Comparison of ENCODE assay signal across 9 cellular contexts in the genomic region with DNA sequence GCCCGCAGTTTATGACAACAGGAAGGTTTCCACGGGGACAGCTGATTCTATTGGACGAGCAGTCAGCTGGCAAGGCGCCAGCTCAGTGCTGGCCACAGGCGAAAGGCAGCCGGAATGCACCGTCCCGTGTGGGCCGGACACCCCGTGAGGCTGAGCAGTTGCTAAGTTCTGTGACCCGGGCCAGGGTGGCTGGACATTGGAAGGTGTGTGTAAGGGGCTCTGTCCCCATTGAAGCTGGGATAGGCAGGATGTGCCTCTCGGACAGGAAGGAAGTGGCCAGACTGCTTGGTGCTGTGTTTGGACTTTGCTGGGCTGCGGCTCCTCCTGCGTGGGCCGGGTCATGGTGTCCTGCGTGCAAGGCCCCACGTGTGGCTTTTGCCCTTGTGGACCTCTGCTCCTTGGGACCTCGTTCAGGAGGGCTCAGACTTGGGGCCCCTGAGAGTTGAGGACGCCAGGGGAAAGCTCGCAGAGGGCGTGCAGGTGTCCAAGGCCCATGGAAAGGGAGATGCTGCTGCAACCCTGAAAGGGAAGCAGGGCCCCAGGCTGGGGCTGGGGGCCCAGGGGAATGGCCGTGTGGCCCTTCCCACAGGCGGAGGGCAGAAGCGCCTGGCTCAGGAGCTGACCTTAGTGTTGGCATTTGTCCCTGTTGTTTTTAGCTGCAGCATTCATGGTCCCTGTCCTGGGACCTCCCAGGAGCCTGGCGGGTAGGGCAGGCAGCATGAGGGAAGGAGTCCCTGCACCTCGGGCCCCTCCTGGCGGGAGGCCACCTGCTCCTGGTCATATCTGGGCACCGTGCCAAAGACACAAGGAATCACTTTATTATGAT. TPM values are rescaled to one million over a fixed set of nuclear protein-coding genes. Genes with fewer than 3 reads are reported as not detected.
DNase-seq lines count a peak whose midpoint lies in the region; ATAC-seq, FAIRE-seq and TF ChIP-seq lines count a peak whose summit lies in the region.
"Had no signal": no experiment of that assay in that cellular context is flagged by ENCODE, and none has a peak within 500 bp of the region (broad histone marks: within the 10 kb centered on the region; RNA-seq: fewer than 3 reads in every experiment).

No MANE protein-coding gene starts in this region.

- POLR2A ChIA-PET in MCF 10A (lab: Yijun Ruan, JAX) = interaction anchor here (0.6 to 4.7 kb wide), 8 partner anchors 9 to 53 kb away, joined by 3 to 34 read pairs (median 6); partner anchors contain the start of gene BAIAP2

- H3K27me3 Mint-ChIP-seq in MCF 10A (ENCODE audit: insufficient read depth, unreplicated experiment) = no peaks in the 10 kb centered on the region
- H3K27me3 Mint-ChIP-seq: central memory CD8-positive, alpha-beta T cell had no signal

- no peaks in the 10 kb centered on the region for H3K27me3 ChIP-seq in thoracic aorta (replicated peaks; ENCODE audit: insufficient read depth)

- ATAC-seq in thoracic aorta (ENCODE audit: insufficient number of reproducible peaks, low FRiP score, low read depth) (no peak), HG02642 (IDR thresholded peaks at IDR 0.05; ENCODE audit: poor library complexity, unreplicated experiment) (no peak), HG03196 (IDR thresholded peaks at IDR 0.05; ENCODE audit: unreplicated experiment) (no peak)

- peak overlapping the region; percentile 16 for H3K4me3 ChIP-seq in thoracic aorta

- peaks cover 53% of the 10 kb centered on the region for H3K4me1 Mint-ChIP-seq in MCF 10A (ENCODE audit: insufficient read depth, unreplicated experiment)

- H3K27ac ChIP-seq in thoracic aorta = peak overlapping the region in 1 of 2 donors; percentile 50

- BruUV-seq in MCF 10A (replicated peaks; lab: Mats Ljungman, UMichigan) = no TSS peak

- peak; percentile 45 for DNase-seq in NCI-H1092 (lab: John Stamatoyannopoulos, UW)
- peak; percentile 80 for DNase-seq in MCF 10A (ENCODE audit: unreplicated experiment)
- DNase-seq in left kidney (ENCODE audit: low read depth, low spot score) = peak; percentile 94
- no peak for DNase-seq in thoracic aorta (ENCODE audit: low spot score)
- DNase-seq in activated naive CD4-positive, alpha-beta T cell treated with Interleukin-2 at 50 U/mL for 16 hours = no peak
- no peak for DNase-seq in GM12892 (ENCODE audit: insufficient read length)

- intact Hi-C loops in MCF 10A (cut with micrococcal nuclease) = loop anchor here (1.0 kb wide), 1 partner anchor 12 kb away; no protein-coding TSS in a partner anchor

- peak overlapping the region; percentile 66 for H3K4me3 Mint-ChIP-seq in MCF 10A (ENCODE audit: unreplicated experiment)
- H3K4me3 Mint-ChIP-seq: central memory CD8-positive, alpha-beta T cell had no signal

- CTCF ChIA-PET in MCF 10A (lab: Yijun Ruan, JAX) = interaction anchor here (1.0 to 2.6 kb wide), 3 partner anchors 21 to 52 kb away, joined by 3 to 11 read pairs (median 10); no protein-coding TSS in a partner anchor

- H3K9me3 ChIP-seq in thoracic aorta = no peaks in the 10 kb centered on the region

- no peak for TF ChIP-seq CTCF in MCF 10A (IDR thresholded peaks at IDR 0.05; ENCODE audit: unreplicated experiment)
- no peak for TF ChIP-seq CTCF in thoracic aorta (IDR thresholded peaks at IDR 0.05)

- H3K27ac Mint-ChIP-seq in MCF 10A (ENCODE audit: low read depth, unreplicated experiment) = peak overlapping the region; percentile 69

- H3K4me1 ChIP-seq in thoracic aorta (ENCODE audit: control insufficient read depth in 1 of 2, low read depth in 2 of 2) = peaks cover 7 to 25% of the 10 kb centered on the region in 2 donors

- H3K36me3 Mint-ChIP-seq in MCF 10A (ENCODE audit: insufficient read depth, unreplicated experiment) = peaks cover 15% of the 10 kb centered on the region

- no peaks in the 10 kb centered on the region for H3K36me3 ChIP-seq in thoracic aorta

- FAIRE-seq in GM12892 (lab: Jason Lieb, UNC) = no peak

- H3K9me3 Mint-ChIP-seq in MCF 10A (ENCODE audit: unreplicated experiment) = no peaks in the 10 kb centered on the region
- H3K9me3 Mint-ChIP-seq: central memory CD8-positive, alpha-beta T cell had no signal

- no peak for TF ChIP-seq POLR2A in GM12892 (IDR thresholded peaks at IDR 0.05; ENCODE audit: low read depth, low read length)

RNA-seq across cellular contexts. Expression of gene BAIAP2, which starts 10.0 kb away (rescaled TPM):
- total RNA-seq in MCF 10A (2022) = 46.4 and 67.0 TPM in 2 replicates
- 10 to 100 TPM in 1 of 2 donors, 1 to 10 TPM in 1; 9.9 to 15.6 TPM for total RNA-seq in thoracic aorta
- polyA plus RNA-seq in GM12892 (2012; ENCODE audit: missing spikeins) = 1.5 TPM

RNA-seq across cellular contexts. Expression of gene CHMP6, which starts 53.3 kb away (rescaled TPM):
- total RNA-seq in MCF 10A (2022) (19.5 and 22.6 TPM in 2 replicates), thoracic aorta (10 to 100 TPM; 20.2 to 38.0 TPM)
- 11.9 TPM for polyA plus RNA-seq in GM12892 (2012; ENCODE audit: missing spikeins)

Comparison
In these comparisons a context has a peak if more than half of its experiments do, and no peak if none do; other contexts are left out.
1. DNase-seq: peak in NCI-H1092 (single experiment), MCF 10A (single experiment) and left kidney (single experiment); none in thoracic aorta (single experiment), activated naive CD4-positive, alpha-beta T cell treated with Interleukin-2 at 50 U/mL for 16 hours (single experiment) and GM12892 (single experiment).